1 cellular context compared by ENCODE assay signal in the genomic region with DNA sequence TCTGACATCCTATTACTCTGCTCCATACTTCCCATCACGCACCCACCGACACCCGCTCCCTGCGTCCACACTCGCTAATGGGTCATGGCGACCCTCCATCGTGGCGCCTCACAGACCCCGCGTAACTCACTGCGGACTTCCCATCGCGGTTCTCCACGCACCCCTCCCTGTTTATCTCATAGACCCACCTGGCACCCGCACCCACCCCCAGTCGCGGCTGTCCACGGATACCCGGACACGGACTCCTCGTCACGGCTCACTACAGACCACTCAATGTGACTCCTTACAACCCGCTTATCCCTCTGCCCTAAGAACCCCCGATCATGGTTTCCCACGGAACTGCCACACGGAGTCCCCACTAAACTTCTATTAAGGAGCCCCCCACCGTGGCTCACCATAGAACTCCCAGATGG.
TF ChIP-seq lines count a peak whose summit lies in the region.

No MANE protein-coding gene starts in this region.

TF ChIP-seq in K562, 482 proteins besides CTCF, POLR2A, EP300 and RAD21:
- TF ChIP-seq CTCFL (IDR thresholded peaks at IDR 0.05; ENCODE audit: borderline replicate concordance, insufficient read depth, low read depth, low read length, poor library complexity, severe bottlenecking) (no peak), FOXK2 (conservative IDR thresholded peaks at IDR 0.05 in 1 of 2, IDR thresholded peaks at IDR 0.05 in 1 of 2; ENCODE audit: low read depth in 2 of 2) (no peak), RBFOX2 (IDR thresholded peaks at IDR 0.05; ENCODE audit: low read depth, low read length) (peak; percentile 53; the same call in 1 of the 2 replicates), GTF3C2 (IDR thresholded peaks at IDR 0.05; ENCODE audit: borderline replicate concordance, extremely low read depth, insufficient read length) (no peak), SP1 (CRISPR knock-in tag; IDR thresholded peaks at IDR 0.05) (no peak), RBM22 (IDR thresholded peaks at IDR 0.05; ENCODE audit: low read depth, low read length, poor library complexity, severe bottlenecking) (no peak), TCF3 (CRISPR knock-in tag; IDR thresholded peaks at IDR 0.05) (no peak)
